Comparison of ENCODE assay signal across 8 cellular contexts in the genomic region with DNA sequence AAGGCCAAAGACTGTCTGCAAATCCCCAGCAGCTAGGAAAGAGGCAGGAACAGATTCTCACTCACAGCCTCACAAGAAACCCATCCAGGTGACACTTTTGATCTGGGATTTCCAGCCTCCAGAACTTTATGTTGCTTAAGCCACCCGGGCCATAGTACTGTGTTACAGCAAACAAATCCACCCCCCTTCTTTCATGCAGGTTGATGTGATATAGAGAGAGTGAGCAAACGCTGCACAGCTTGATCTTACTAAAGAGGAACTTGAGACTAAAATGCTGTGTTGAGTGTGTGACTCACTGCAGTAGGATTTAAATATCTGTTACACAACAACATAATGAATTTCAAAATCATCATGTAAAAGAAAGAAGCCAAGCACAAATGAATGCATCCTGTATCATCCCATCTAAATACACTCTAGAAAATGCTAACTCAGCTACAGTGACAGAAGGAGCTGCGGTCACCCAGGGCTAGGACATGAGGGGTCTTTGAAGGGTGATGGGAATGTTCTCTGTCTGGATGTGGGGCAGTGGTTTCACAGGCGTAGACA. TPM values are rescaled to one million over a fixed set of nuclear protein-coding genes. Genes with fewer than 3 reads are reported as not detected.
DNase-seq lines count a peak whose midpoint lies in the region; ATAC-seq and FAIRE-seq lines count a peak whose summit lies in the region.

No MANE protein-coding gene starts in this region.

- no peak for FAIRE-seq in urothelium cell line (lab: Jason Lieb, UNC)

- no peaks in the 10 kb centered on the region for H3K27me3 ChIP-seq in naive thymus-derived CD4-positive, alpha-beta T cell (ENCODE audit: control insufficient read depth in 2 of 2, insufficient read depth in 2 of 2, low read length in 2 of 2)

- H3K4me3 ChIP-seq in naive thymus-derived CD4-positive, alpha-beta T cell (ENCODE audit: low read length), result no peak overlapping the region

- DNase-seq in Right ventricle myocardium superior, result no peak
- no peak for DNase-seq in cardiac septum (ENCODE audit: low spot score)
- DNase-seq in M059J (ENCODE audit: low read depth), result peak; percentile 58
- DNase-seq in brain pericyte (ENCODE audit: low read depth, low spot score), result peak; percentile 42
- no peak for DNase-seq in naive thymus-derived CD4-positive, alpha-beta T cell
- DNase-seq in urothelium cell line (ENCODE audit: low spot score), result no peak
- no peak for DNase-seq in activated gamma-delta T cell treated with Interleukin-2 at 50 U/mL for 16 hours

- no peaks in the 10 kb centered on the region for H3K9me3 ChIP-seq in naive thymus-derived CD4-positive, alpha-beta T cell (ENCODE audit: control insufficient read depth in 2 of 3, low read length in 3 of 3)

- intact Hi-C loops in Right ventricle myocardium superior (cut with DNase I) (no loop called here), cardiac septum (cut with DNase I) (no loop called here)
- intact Hi-C loops in naive thymus-derived CD4-positive, alpha-beta T cell (cut with micrococcal nuclease), result loop anchor here (10.0 kb wide), 3 partner anchors 154 to 346 kb away; a partner anchor contains a TSS

- peaks cover 0 to 37% (median 0%) of the 10 kb centered on the region in 5 donors for H3K36me3 Mint-ChIP-seq in naive thymus-derived CD4-positive, alpha-beta T cell

- H3K36me3 ChIP-seq in naive thymus-derived CD4-positive, alpha-beta T cell (ENCODE audit: control insufficient read depth in 2 of 3, insufficient read depth in 3 of 3, low read length in 3 of 3), result no peaks in the 10 kb centered on the region

- CTCF ChIA-PET in naive thymus-derived CD4-positive, alpha-beta T cell (lab: Charles Lee), result interaction anchor here (1.1 kb wide), 1 partner anchor 83 kb away, joined by 3 read pairs; no protein-coding TSS in a partner anchor

- H3K4me1 Mint-ChIP-seq in naive thymus-derived CD4-positive, alpha-beta T cell, result peaks cover 43 to 82% (median 58%) of the 10 kb centered on the region in 7 donors

- H3K27ac ChIP-seq in naive thymus-derived CD4-positive, alpha-beta T cell (ENCODE audit: low read depth, low read length), result no peak overlapping the region

- peak; percentile 70 for ATAC-seq in Right ventricle myocardium superior (ENCODE audit: poor library complexity)
- peak; percentile 69 for ATAC-seq in naive thymus-derived CD4-positive, alpha-beta T cell
- ATAC-seq in GM21576 (IDR thresholded peaks at IDR 0.05; ENCODE audit: unreplicated experiment), result no peak

- H3K9me3 Mint-ChIP-seq in naive thymus-derived CD4-positive, alpha-beta T cell, result peaks cover 0 to 4% (median 0%) of the 10 kb centered on the region in 11 donors

- H3K27me3 Mint-ChIP-seq in naive thymus-derived CD4-positive, alpha-beta T cell, result no peaks in the 10 kb centered on the region

- H3K4me1 ChIP-seq in naive thymus-derived CD4-positive, alpha-beta T cell (ENCODE audit: control insufficient read depth in 2 of 2, insufficient read depth in 2 of 2, low read length in 2 of 2), result peaks cover 33 to 34% of the 10 kb centered on the region in 2 donors

- peak overlapping the region in 4 of 9 donors; percentile 8 to 49 (median 29) for H3K27ac Mint-ChIP-seq in naive thymus-derived CD4-positive, alpha-beta T cell

- no peak overlapping the region for H3K4me3 Mint-ChIP-seq in naive thymus-derived CD4-positive, alpha-beta T cell

- POLR2A ChIA-PET in naive thymus-derived CD4-positive, alpha-beta T cell (lab: Charles Lee), result interaction anchor here (0.7 to 2.1 kb wide), 3 partner anchors 9 to 31 kb away, joined by 3 to 12 read pairs (median 4); a partner anchor contains a TSS

RNA-seq across cellular contexts. Expression of a gene that starts 32.2 kb away (rescaled TPM):
- total RNA-seq in Right ventricle myocardium superior (16.6 TPM), cardiac septum (8.0 TPM)
- total RNA-seq in M059J (2014; rRNA removed; shearing (Covaris generic)), result 2.7 and 6.0 TPM in 2 replicates
- 10 to 100 TPM in 3 of 5 experiments, 1 to 10 TPM in 2; 7.6 to 17.8 (median 10.1) TPM for total RNA-seq in naive thymus-derived CD4-positive, alpha-beta T cell
- 10 to 100 TPM; 14.6 to 19.7 TPM for polyA plus RNA-seq in naive thymus-derived CD4-positive, alpha-beta T cell

Comparison
In these comparisons a context has a peak if more than half of its experiments do, and no peak if none do; other contexts are left out.
1. DNase-seq: peak in M059J (single experiment) and brain pericyte (single experiment); none in Right ventricle myocardium superior (single experiment), cardiac septum (single experiment), naive thymus-derived CD4-positive, alpha-beta T cell (0 of 9), urothelium cell line (single experiment) and activated gamma-delta T cell treated with Interleukin-2 at 50 U/mL for 16 hours (single experiment).
2. intact Hi-C loops: an anchor here in naive thymus-derived CD4-positive, alpha-beta T cell (10.0 kb wide); none called in Right ventricle myocardium superior and cardiac septum.